ENCODE assay signal across 31 cellular contexts in the genomic region with DNA sequence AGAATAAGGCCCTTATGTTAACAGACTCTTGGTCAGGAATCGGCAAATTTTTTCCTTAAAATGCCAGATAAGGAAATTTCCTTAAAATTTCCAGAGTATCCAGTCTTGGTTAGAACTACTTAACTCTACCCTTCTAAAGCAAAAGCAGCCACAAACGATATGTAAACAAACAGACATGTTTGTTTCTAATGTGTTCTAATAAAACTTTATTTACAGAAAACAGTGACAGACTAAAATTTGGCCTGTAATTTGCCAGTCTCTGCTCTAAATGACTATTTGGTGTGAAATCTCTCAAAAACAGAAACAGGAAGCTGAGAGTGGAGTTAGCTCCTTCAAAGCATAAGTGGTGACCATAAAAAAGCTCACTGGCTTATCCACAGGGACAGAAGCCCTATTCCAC.
"Had no signal": no experiment of that assay in that cellular context is flagged by ENCODE, and none has a peak within 500 bp of the region (broad histone marks: within the 10 kb centered on the region; RNA-seq: fewer than 3 reads in every experiment).

No MANE protein-coding gene starts in this region.

- H3K4me1 Mint-ChIP-seq: naive thymus-derived CD8-positive, alpha-beta T cell; nephron; stimulated activated memory B cell treated with anti-CD40 and anti-IgM and Interleukin-4, amounts not matched to agents 10 μg/mL and 1 μg/mL and 100 μg/mL, for 72 hours; stimulated activated naive CD8-positive, alpha-beta T cell treated with anti-CD3 and anti-CD28 coated beads, Interleukin-15, amount 100 ng/mL, for 72 hours had no signal

- DNase-seq: naive thymus-derived CD8-positive, alpha-beta T cell; occipital lobe; ovary; posterior cingulate gyrus; psoas muscle; right cardiac atrium; spleen; stimulated activated CD4-positive, alpha-beta T cell treated with anti-CD3 and anti-CD28 coated beads, Interleukin-12 subunit alpha, Interleukin-12 subunit beta, amount 100 ng/mL, for 4 hours; stimulated activated CD4-positive, alpha-beta T cell treated with anti-CD3 and anti-CD28 coated beads, Interleukin-1b, Interleukin-23, amount 100 ng/mL, for 48 hours; stimulated activated CD4-positive, alpha-beta T cell treated with anti-CD3 and anti-CD28 coated beads, Interleukin-4, amount 100 ng/mL, for 1 hour; stimulated activated CD4-positive, alpha-beta T cell treated with anti-CD3 and anti-CD28 coated beads, Interleukin-4, amount 100 ng/mL, for 4 hours; stimulated activated CD8-positive, alpha-beta memory T cell treated with anti-CD3 and anti-CD28 coated beads, Interleukin-4, amount 100 ng/mL, for 48 hours; stimulated activated naive CD4-positive, alpha-beta T cell; stimulated activated naive CD8-positive, alpha-beta T cell treated with anti-CD3 and anti-CD28 coated beads, Interleukin-15, amount 100 ng/mL, for 72 hours; stimulated activated naive CD8-positive, alpha-beta T cell treated with anti-CD3 and anti-CD28 coated beads, Interleukin-15, Interleukin-2, amounts not matched to agents 100 U/mL and 50 U/mL, for 24 hours; substantia nigra; testis; tibial artery; transverse colon; upper lobe of right lung; uterus had no signal

- H3K27me3 Mint-ChIP-seq: naive thymus-derived CD8-positive, alpha-beta T cell; progenitor cell of endocrine pancreas; stimulated activated memory B cell treated with anti-CD40 and anti-IgM and Interleukin-4, amounts not matched to agents 10 μg/mL and 1 μg/mL and 100 μg/mL, for 72 hours; stimulated activated naive CD8-positive, alpha-beta T cell treated with anti-CD3 and anti-CD28 coated beads, Interleukin-15, amount 100 ng/mL, for 72 hours; type B pancreatic cell had no signal

- H3K27me3 ChIP-seq: neural progenitor cell, ovary, spleen, suprapubic skin, testis, tibial artery, transverse colon, upper lobe of right lung, uterus had no signal

- H3K27ac ChIP-seq: neural progenitor cell, ovary, parathyroid adenoma, psoas muscle, skin epidermis, spleen, suprapubic skin, testis, tibial artery, transverse colon, upper lobe of right lung, uterus had no signal

- H3K9ac ChIP-seq: neural progenitor cell, parathyroid adenoma had no signal

- H3K27ac Mint-ChIP-seq: naive thymus-derived CD8-positive, alpha-beta T cell; nephron; neural progenitor cell; progenitor cell of endocrine pancreas; stimulated activated memory B cell treated with anti-CD40 and anti-IgM and Interleukin-4, amounts not matched to agents 10 μg/mL and 1 μg/mL and 100 μg/mL, for 72 hours; stimulated activated naive CD8-positive, alpha-beta T cell treated with anti-CD3 and anti-CD28 coated beads, Interleukin-15, amount 100 ng/mL, for 72 hours; type B pancreatic cell had no signal

- ATAC-seq: naive thymus-derived CD8-positive, alpha-beta T cell; psoas muscle; right cardiac atrium; sciatic nerve; stimulated activated memory B cell treated with anti-CD40 and anti-IgM and Interleukin-4, amounts not matched to agents 10 μg/mL and 1 μg/mL and 100 μg/mL, for 72 hours; stimulated activated naive CD8-positive, alpha-beta T cell treated with anti-CD3 and anti-CD28 coated beads, Interleukin-15, amount 100 ng/mL, for 72 hours; stimulated activated naive CD8-positive, alpha-beta T cell treated with anti-CD3 and anti-CD28 coated beads, Interleukin-15, Interleukin-2, amounts not matched to agents 100 U/mL and 50 U/mL, for 24 hours; upper lobe of right lung had no signal

- H3K9me3 ChIP-seq: testis had no signal

- H3K4me3 Mint-ChIP-seq: naive thymus-derived CD8-positive, alpha-beta T cell; nephron; neural progenitor cell; stimulated activated memory B cell treated with anti-CD40 and anti-IgM and Interleukin-4, amounts not matched to agents 10 μg/mL and 1 μg/mL and 100 μg/mL, for 72 hours; stimulated activated naive CD8-positive, alpha-beta T cell treated with anti-CD3 and anti-CD28 coated beads, Interleukin-15, amount 100 ng/mL, for 72 hours; type B pancreatic cell had no signal

- H3K79me2 ChIP-seq: parathyroid adenoma had no signal

- H3K4me3 ChIP-seq: neural progenitor cell, ovary, psoas muscle, skin epidermis, smooth muscle cell, spleen, suprapubic skin, testis, tibial artery, transverse colon, upper lobe of right lung, uterus had no signal

- H3K4me1 ChIP-seq: parathyroid adenoma, psoas muscle, spleen, suprapubic skin, testis, tibial artery, transverse colon, upper lobe of right lung, uterus had no signal

- H3K36me3 ChIP-seq: ovary, suprapubic skin, tibial artery, transverse colon, upper lobe of right lung, uterus had no signal

- H2AFZ ChIP-seq: neural progenitor cell, parathyroid adenoma had no signal

- H3K4me2 ChIP-seq: neural progenitor cell, smooth muscle cell had no signal
